In genomic region chr11:65110354-65110861, GRCh38 we compare ENCODE assay signal across 8 cellular contexts. TPM values are rescaled to one million over a fixed set of nuclear protein-coding genes. Genes with fewer than 3 reads are reported as not detected.
DNase-seq lines count a peak whose midpoint lies in the region; TF ChIP-seq lines count a peak whose summit lies in the region.

No MANE protein-coding gene starts in this region.

- intact Hi-C loops in lower leg skin (cut with DNase I; ENCODE audit: low total_unique reads): loop anchor here (5.0 kb wide), 1 partner anchor 263 kb away; no protein-coding TSS in a partner anchor

- peak; percentile 80 for DNase-seq in Caki2 (ENCODE audit: low read depth)
- DNase-seq in HK-2 (ENCODE audit: unreplicated experiment): peak; percentile 89
- DNase-seq in NCI-H82 treated with DMSO at 0.1 percent for 48 hours (lab: John Stamatoyannopoulos, UW; ENCODE audit: unreplicated experiment): peak; percentile 46
- peak; percentile 97 for DNase-seq in activated CD4-positive, alpha-beta T cell treated with anti-CD3 and anti-CD28 coated beads, Interleukin-2, amount 50 U/mL, for 1 hour
- DNase-seq in coronary artery (ENCODE audit: low spot score): peak; percentile 90
- peak; percentile 88 to 98 for DNase-seq in lower leg skin (ENCODE audit: low spot score in 2 of 2)
- peak; percentile 91 to 95 (median 94) for DNase-seq in stimulated activated CD4-positive, alpha-beta T cell treated with anti-CD3 and anti-CD28 coated beads, TNF-alpha, amount 100 ng/mL, for 24 hours (ENCODE audit: low read depth in 3 of 3)
- DNase-seq in cortex of kidney (lab: John Stamatoyannopoulos, UW): no peak

- in situ Hi-C loops in Caki2 (cut with HindIII; ENCODE audit: low pct_unique_long_range_greater_than_20kb, low sequenced_read_pairs): no loop called here

- H3K27ac ChIP-seq in coronary artery: peak overlapping the region in 1 of 2 donors; percentile 62

- WGBS in lower leg skin, 2 donors: 2 to 9% methylated on average over 13 of the region's 18 CpGs

- peak; percentile 98 for TF ChIP-seq CTCF in coronary artery (IDR thresholded peaks at IDR 0.05)
- peak in 1 of 3 donors; percentile 94 for TF ChIP-seq CTCF in lower leg skin (IDR thresholded peaks at IDR 0.05)

- no peak for TF ChIP-seq POLR2A in lower leg skin (IDR thresholded peaks at IDR 0.05)

- H3K4me3 ChIP-seq in coronary artery (no peak overlapping the region), lower leg skin (ENCODE audit: low read depth, poor library complexity, severe bottlenecking) (no peak overlapping the region)

RNA-seq across cellular contexts. Expression of gene TM7SF2, which starts 1.3 kb away (rescaled TPM):
- total RNA-seq in Caki2 (2014; rRNA removed; shearing (Covaris generic); ENCODE audit: low replicate concordance): 8.1 and 19.1 TPM in 2 replicates
- total RNA-seq in lower leg skin: 100 to 1,000 TPM; 118 to 374 (median 160) TPM

RNA-seq across cellular contexts. Expression of gene ZNHIT2, which starts 7.1 kb away (rescaled TPM):
- total RNA-seq in Caki2 (2014; rRNA removed; shearing (Covaris generic); ENCODE audit: low replicate concordance): 11.4 and 16.5 TPM in 2 replicates
- 10 to 100 TPM; 10.7 to 24.9 (median 17.7) TPM for total RNA-seq in lower leg skin

RNA-seq across cellular contexts. Expression of gene FAU, which starts 11.5 kb away (rescaled TPM):
- total RNA-seq in Caki2 (2014; rRNA removed; shearing (Covaris generic); ENCODE audit: low replicate concordance): 139 and 153 TPM in 2 replicates
- total RNA-seq in lower leg skin: 1,000 to 10,000 TPM in 2 of 4 donors, 100 to 1,000 TPM in 2; 574 to 1,562 (median 887) TPM

RNA-seq across cellular contexts. Expression of gene MRPL49, which starts 11.7 kb away (rescaled TPM):
- total RNA-seq in Caki2 (2014; rRNA removed; shearing (Covaris generic); ENCODE audit: low replicate concordance): 66.7 and 84.9 TPM in 2 replicates
- total RNA-seq in lower leg skin: 100 to 1,000 TPM in 1 of 4 donors, 10 to 100 TPM in 3; 61.0 to 107 (median 82.4) TPM

RNA-seq across cellular contexts. Expression of gene VPS51, which starts 14.4 kb away (rescaled TPM):
- 115 and 146 TPM in 2 replicates for total RNA-seq in Caki2 (2014; rRNA removed; shearing (Covaris generic); ENCODE audit: low replicate concordance)
- 100 to 1,000 TPM; 373 to 932 (median 648) TPM for total RNA-seq in lower leg skin
